Comparison of ENCODE assay signal across 8 cellular contexts in genomic region chr15:45642203-45642932, GRCh38. TPM values are rescaled to one million over a fixed set of nuclear protein-coding genes. Genes with fewer than 3 reads are reported as not detected.
DNase-seq lines count a peak whose midpoint lies in the region; ATAC-seq and TF ChIP-seq lines count a peak whose summit lies in the region.

No MANE protein-coding gene starts in this region.

- H3K36me3 ChIP-seq in skeletal muscle tissue (ENCODE audit: control insufficient read depth in 3 of 3, insufficient read depth in 3 of 3, low read length in 3 of 3): no peaks in the 10 kb centered on the region

- no peak for TF ChIP-seq CTCF in foreskin fibroblast (IDR thresholded peaks at IDR 0.05; ENCODE audit: low read depth, low read length)

- peaks cover 39 to 55% (median 51%) of the 10 kb centered on the region in 3 donors for H3K4me1 ChIP-seq in skeletal muscle tissue (ENCODE audit: control insufficient read depth in 3 of 3, insufficient read depth in 3 of 3, low read length in 3 of 3)

- peaks cover 35 to 51% of the 10 kb centered on the region in 2 donors for H3K36me3 Mint-ChIP-seq in activated naive CD4-positive, alpha-beta T cell treated with anti-CD3 and anti-CD28 coated beads, Interleukin-2, amount 50 U/mL, for 72 hours

- H3K27me3 ChIP-seq in skeletal muscle tissue (ENCODE audit: control insufficient read depth in 3 of 3, insufficient read depth in 3 of 3, low read length in 3 of 3): no peaks in the 10 kb centered on the region

- H3K27ac ChIP-seq in skeletal muscle tissue (ENCODE audit: low read depth, low read length): peak overlapping the region; percentile 86

- H3K9ac ChIP-seq in skeletal muscle tissue (ENCODE audit: low read depth in 1 of 3, low read length in 3 of 3): peak overlapping the region in 2 of 3 donors; percentile 28 to 32

- DNase-seq in GM03348 (ENCODE audit: low spot score): peak; percentile 77
- DNase-seq in foreskin fibroblast: peak; percentile 83 to 91
- DNase-seq in COLO668 (lab: John Stamatoyannopoulos, UW; ENCODE audit: unreplicated experiment): no peak
- no peak for DNase-seq in activated naive CD4-positive, alpha-beta T cell treated with anti-CD3 and anti-CD28 coated beads, Interleukin-2, amount 50 U/mL, for 72 hours (ENCODE audit: low spot score in 2 of 2)
- no peak for DNase-seq in iPS-NIHi11 (ENCODE audit: low spot score)

- no peaks in the 10 kb centered on the region for H3K9me3 ChIP-seq in skeletal muscle tissue (ENCODE audit: control insufficient read depth in 3 of 3, low read length in 3 of 3)

- H3K27ac Mint-ChIP-seq in activated naive CD4-positive, alpha-beta T cell treated with anti-CD3 and anti-CD28 coated beads, Interleukin-2, amount 50 U/mL, for 72 hours: peak overlapping the region in 1 of 2 donors; percentile 43

- peaks cover 0 to 11% of the 10 kb centered on the region in 2 donors for H3K9me3 Mint-ChIP-seq in activated naive CD4-positive, alpha-beta T cell treated with anti-CD3 and anti-CD28 coated beads, Interleukin-2, amount 50 U/mL, for 72 hours

- H3K4me3 ChIP-seq in foreskin fibroblast (ENCODE audit: low read depth in 1 of 2, low read length in 2 of 2) (peak overlapping the region; percentile 1 to 31), skeletal muscle tissue (ENCODE audit: low read length in 3 of 3) (peak overlapping the region in 2 of 3 donors; percentile 24 to 57)

- peak; percentile 81 for ATAC-seq in SK-N-SH treated with all-trans-retinoic acid at 6 μM for 48 hours
- no peak for ATAC-seq in GM21528 (IDR thresholded peaks at IDR 0.05; ENCODE audit: low FRiP score, unreplicated experiment)
- no peak for ATAC-seq in activated naive CD4-positive, alpha-beta T cell treated with anti-CD3 and anti-CD28 coated beads, Interleukin-2, amount 50 U/mL, for 72 hours

TF ChIP-seq in SK-N-SH treated with all-trans-retinoic acid at 6 μM for 48 hours, 23 proteins besides CTCF, POLR2A, EP300 and RAD21:
- TF ChIP-seq SNAI2 (CRISPR knock-in tag; IDR thresholded peaks at IDR 0.05): no peak
- no peak for TF ChIP-seq RARB (CRISPR knock-in tag; IDR thresholded peaks at IDR 0.05)
- TF ChIP-seq ISL1 (CRISPR knock-in tag; IDR thresholded peaks at IDR 0.05): peak; percentile 41; the same call in 1 of the 2 replicates

RNA-seq across cellular contexts. Expression of gene SQOR, which starts 7.5 kb away (rescaled TPM):
- total RNA-seq in skeletal muscle tissue: 11.5 TPM
- total RNA-seq in activated naive CD4-positive, alpha-beta T cell treated with anti-CD3 and anti-CD28 coated beads, Interleukin-2, amount 50 U/mL, for 72 hours: 100 to 1,000 TPM in 1 of 2 donors, 10 to 100 TPM in 1; 98.6 to 114 TPM

RNA-seq across cellular contexts. Expression of gene BLOC1S6, which starts 55.2 kb away (rescaled TPM):
- total RNA-seq in skeletal muscle tissue: 30.8 TPM
- total RNA-seq in activated naive CD4-positive, alpha-beta T cell treated with anti-CD3 and anti-CD28 coated beads, Interleukin-2, amount 50 U/mL, for 72 hours: 10 to 100 TPM; 45.6 to 54.6 TPM

Comparison
In these comparisons a context has a peak if more than half of its experiments do, and no peak if none do; other contexts are left out.
1. DNase-seq: peak in GM03348 (single experiment) and foreskin fibroblast (2 of 2); none in COLO668 (single experiment), activated naive CD4-positive, alpha-beta T cell treated with anti-CD3 and anti-CD28 coated beads, Interleukin-2, amount 50 U/mL, for 72 hours (0 of 2) and iPS-NIHi11 (single experiment).